In genomic region chr19:970695-971094, GRCh38 we compare ENCODE assay signal across 11 cellular contexts. TPM values are rescaled to one million over a fixed set of nuclear protein-coding genes. Genes with fewer than 3 reads are reported as not detected.
DNase-seq lines count a peak whose midpoint lies in the region; ATAC-seq and TF ChIP-seq lines count a peak whose summit lies in the region.
"Had no signal": no experiment of that assay in that cellular context is flagged by ENCODE, and none has a peak within 500 bp of the region (broad histone marks: within the 10 kb centered on the region; RNA-seq: fewer than 3 reads in every experiment).

No MANE protein-coding gene starts in this region.

- DNase-seq in left ventricle myocardium inferior (no peak), Right ventricle myocardium superior (no peak), SKM-1 (lab: John Stamatoyannopoulos, UW; ENCODE audit: unreplicated experiment) (peak; percentile 7), foreskin fibroblast (peak in 1 of 2 donors; percentile 49), type B pancreatic cell (ENCODE audit: extremely low spot score, unreplicated experiment) (no peak)
- DNase-seq: GDM1; NCI-H2081; stimulated activated CD4-positive, alpha-beta T cell treated with anti-CD3 and anti-CD28 coated beads, Interleukin-12 subunit alpha, Interleukin-12 subunit beta, amount 100 ng/mL, for 4 hours had no signal

- TF ChIP-seq CTCF in left ventricle myocardium inferior (IDR thresholded peaks at IDR 0.05; ENCODE audit: borderline replicate concordance) (peak; percentile 46), foreskin fibroblast (IDR thresholded peaks at IDR 0.05; ENCODE audit: low read depth, low read length) (peak; percentile 54), type B pancreatic cell (conservative IDR thresholded peaks at IDR 0.05) (peak; percentile 79)

- intact Hi-C loops in left ventricle myocardium inferior (cut with micrococcal nuclease): no loop called here
- intact Hi-C loops in Right ventricle myocardium superior (cut with DNase I): no loop called here

- no peaks in the 10 kb centered on the region for H3K27me3 ChIP-seq in left ventricle myocardium inferior (ENCODE audit: low read depth)

- ATAC-seq in Right ventricle myocardium superior (ENCODE audit: poor library complexity): no peak
- no peak for ATAC-seq in GM18517 (IDR thresholded peaks at IDR 0.05; ENCODE audit: unreplicated experiment)
- ATAC-seq in GM18909 (IDR thresholded peaks at IDR 0.05; ENCODE audit: poor library complexity, unreplicated experiment): no peak
- no peak for ATAC-seq in GM21360 (IDR thresholded peaks at IDR 0.05; ENCODE audit: unreplicated experiment)

- H3K27me3 Mint-ChIP-seq in type B pancreatic cell: no peaks in the 10 kb centered on the region

- H3K4me1 Mint-ChIP-seq in type B pancreatic cell (ENCODE audit: unreplicated experiment): no peaks in the 10 kb centered on the region

- H3K4me1 ChIP-seq in left ventricle myocardium inferior: no peaks in the 10 kb centered on the region

- no peak overlapping the region for H3K27ac ChIP-seq in left ventricle myocardium inferior (replicated peaks)

- peaks cover 18% of the 10 kb centered on the region for H3K36me3 Mint-ChIP-seq in type B pancreatic cell

- H3K4me3 Mint-ChIP-seq in type B pancreatic cell: no peak overlapping the region

- peak overlapping the region; percentile 43 for H3K27ac Mint-ChIP-seq in type B pancreatic cell

- no peak overlapping the region for H3K4me3 ChIP-seq in left ventricle myocardium inferior
- no peak overlapping the region for H3K4me3 ChIP-seq in foreskin fibroblast (ENCODE audit: low read depth in 1 of 2, low read length in 2 of 2)

- no peaks in the 10 kb centered on the region for H3K9me3 Mint-ChIP-seq in type B pancreatic cell

- H3K9me3 ChIP-seq in left ventricle myocardium inferior (replicated peaks): peaks cover 17% of the 10 kb centered on the region

- H3K36me3 ChIP-seq in left ventricle myocardium inferior: peaks cover 59% of the 10 kb centered on the region

RNA-seq across cellular contexts. Expression of gene WDR18, which starts 13.4 kb away (rescaled TPM):
- total RNA-seq in left ventricle myocardium inferior (19.4 TPM), Right ventricle myocardium superior (18.6 TPM), type B pancreatic cell (ENCODE audit: low replicate concordance) (59.5 and 65.4 TPM in 2 replicates)

RNA-seq across cellular contexts. Expression of gene GRIN3B, which starts 29.5 kb away (rescaled TPM):
- total RNA-seq in left ventricle myocardium inferior (not detected), Right ventricle myocardium superior (not detected), type B pancreatic cell (ENCODE audit: low replicate concordance) (0.65 and 1.00 TPM in 2 replicates)

RNA-seq across cellular contexts. Expression of gene ARID3A, which starts 44.9 kb away (rescaled TPM):
- 4.8 TPM for total RNA-seq in left ventricle myocardium inferior
- total RNA-seq in Right ventricle myocardium superior: 5.0 TPM
- 83.0 and 124 TPM in 2 replicates for total RNA-seq in type B pancreatic cell (ENCODE audit: low replicate concordance)

RNA-seq across cellular contexts. Expression of gene TMEM259, which starts 50.2 kb away (rescaled TPM):
- 119 TPM for total RNA-seq in left ventricle myocardium inferior
- 109 TPM for total RNA-seq in Right ventricle myocardium superior
- 157 and 173 TPM in 2 replicates for total RNA-seq in type B pancreatic cell (ENCODE audit: low replicate concordance)

RNA-seq across cellular contexts. Expression of gene RNU6-2, which starts 50.6 kb away (rescaled TPM):
- total RNA-seq in left ventricle myocardium inferior (not detected), Right ventricle myocardium superior (not detected), type B pancreatic cell (ENCODE audit: low replicate concordance) (not detected in 2 replicates)

Comparison
In these comparisons a context has a peak if more than half of its experiments do, and no peak if none do; other contexts are left out.
1. RNA of gene ARID3A, which starts 44.9 kb away (total RNA-seq): 83.0 to 124 TPM in type B pancreatic cell; 5.0 TPM in Right ventricle myocardium superior (single experiment) and 4.8 TPM in left ventricle myocardium inferior (single experiment); every median in the first group is over 10 times any median in the second.
2. Peak in every context shown above with its lines, with median percentiles within 50 percentile points of each other: CTCF ChIP-seq.